ENCODE assay signal across 24 cellular contexts in the genomic region with DNA sequence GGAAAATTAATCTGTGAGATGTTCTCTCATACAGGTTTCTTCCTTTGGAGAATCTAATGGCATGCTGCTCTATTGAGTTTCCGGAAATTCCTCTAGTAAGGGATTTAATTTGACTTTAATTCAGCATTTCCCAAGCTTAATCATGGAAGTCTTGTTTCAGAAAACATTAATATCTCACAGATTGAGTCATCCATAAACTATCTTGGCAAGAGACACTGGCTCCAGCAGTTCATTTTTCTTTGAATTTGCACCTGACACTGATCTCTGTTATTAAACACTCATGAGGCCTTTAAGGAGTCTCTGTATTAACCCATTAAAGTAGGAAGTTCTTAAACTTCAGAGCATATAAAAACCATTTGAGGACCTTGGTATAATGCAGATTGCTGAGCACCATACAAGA. TPM values are rescaled to one million over a fixed set of nuclear protein-coding genes. Genes with fewer than 3 reads are reported as not detected.
DNase-seq lines count a peak whose midpoint lies in the region; ATAC-seq lines count a peak whose summit lies in the region.
"Had no signal": no experiment of that assay in that cellular context is flagged by ENCODE, and none has a peak within 500 bp of the region (broad histone marks: within the 10 kb centered on the region; RNA-seq: fewer than 3 reads in every experiment).

No MANE protein-coding gene starts in this region.

- H2BK12ac ChIP-seq in mesenchymal stem cell (ENCODE audit: low read length in 2 of 2), result no peak overlapping the region

- no peak overlapping the region for H2BK5ac ChIP-seq in mesenchymal stem cell (ENCODE audit: low read depth, low read length, poor library complexity, severe bottlenecking)

- H2BK15ac ChIP-seq in mesenchymal stem cell (ENCODE audit: low read depth, poor library complexity, severe bottlenecking), result no peak overlapping the region

- H2AFZ ChIP-seq in mesenchymal stem cell (ENCODE audit: low read depth, low read length), result no peak overlapping the region

- H4K91ac ChIP-seq in mesenchymal stem cell (ENCODE audit: low read length), result no peak overlapping the region

- ATAC-seq in GM21528 (IDR thresholded peaks at IDR 0.05; ENCODE audit: low FRiP score, unreplicated experiment) (no peak), GM21423 (IDR thresholded peaks at IDR 0.05; ENCODE audit: unreplicated experiment) (no peak), GM21515 (IDR thresholded peaks at IDR 0.05; ENCODE audit: unreplicated experiment) (no peak)
- ATAC-seq: activated T-helper 17 cell treated with anti-CD3 and anti-CD28 coated beads, Interleukin-2, amount 50 U/mL, for 72 hours; CD8-positive, alpha-beta T cell; stimulated activated naive CD8-positive, alpha-beta T cell treated with anti-CD3 and anti-CD28 coated beads, Interleukin-15, amount 100 ng/mL, for 72 hours; upper lobe of right lung had no signal

- H3K14ac ChIP-seq in mesenchymal stem cell (ENCODE audit: low read length in 2 of 2), result no peak overlapping the region

- no peak overlapping the region for H4K8ac ChIP-seq in mesenchymal stem cell (ENCODE audit: low read length)

- H3K4ac ChIP-seq in mesenchymal stem cell (ENCODE audit: low read depth in 1 of 2, low read length in 2 of 2), result no peak overlapping the region

- H3K9me3 ChIP-seq in mesenchymal stem cell (ENCODE audit: control insufficient read depth, low read length), result no peaks in the 10 kb centered on the region
- H3K9me3 ChIP-seq: adrenal gland, ovary, sigmoid colon, upper lobe of right lung had no signal

- H3K4me3 ChIP-seq in mesenchymal stem cell (ENCODE audit: insufficient read depth in 1 of 2, low read depth in 1 of 2, low read length in 2 of 2), result no peak overlapping the region
- H3K4me3 ChIP-seq: adrenal gland, ovary, sigmoid colon, upper lobe of right lung had no signal

- H2AK5ac ChIP-seq in mesenchymal stem cell (ENCODE audit: low read length, severe bottlenecking), result no peak overlapping the region

- no peaks in the 10 kb centered on the region for H3K36me3 ChIP-seq in mesenchymal stem cell (ENCODE audit: control insufficient read depth in 1 of 2, insufficient read depth in 2 of 2, low read depth in 1 of 2, low read length in 2 of 2)
- H3K36me3 ChIP-seq: adrenal gland, ovary, sigmoid colon, upper lobe of right lung had no signal

- no peak overlapping the region for H3K9ac ChIP-seq in mesenchymal stem cell (ENCODE audit: low read length)

- no peaks in the 10 kb centered on the region for H3K79me1 ChIP-seq in mesenchymal stem cell (replicated peaks; ENCODE audit: low read length, poor library complexity, severe bottlenecking)

- no peak overlapping the region for H3K23ac ChIP-seq in mesenchymal stem cell (ENCODE audit: low read length in 2 of 2)

- H3K27me3 ChIP-seq in mesenchymal stem cell (ENCODE audit: control insufficient read depth in 1 of 2, insufficient read depth in 1 of 2, low read length in 2 of 2), result no peaks in the 10 kb centered on the region
- H3K27me3 ChIP-seq: adrenal gland, ovary, sigmoid colon had no signal

- H3K4me1 ChIP-seq in mesenchymal stem cell (ENCODE audit: control insufficient read depth, insufficient read depth, low read depth, low read length), result peaks cover 4% of the 10 kb centered on the region
- H3K4me1 ChIP-seq: upper lobe of right lung had no signal

- WGBS in mesenchymal stem cell, result 83% methylated on average over 1 of the region's 1 CpG

- H3K18ac ChIP-seq in mesenchymal stem cell (ENCODE audit: low read depth in 1 of 2, low read length in 2 of 2), result no peak overlapping the region

- no peak overlapping the region for H2BK120ac ChIP-seq in mesenchymal stem cell (ENCODE audit: low read depth, low read length)

- DNase-seq in AG08396 (ENCODE audit: low spot score), result peak; percentile 23
- peak; percentile 91 for DNase-seq in NCI-H226
- DNase-seq in dermis blood vessel endothelial cell, result peak; percentile 14
- no peak for DNase-seq in mesenchymal stem cell
- no peak for DNase-seq in foreskin melanocyte
- DNase-seq: activated CD4-positive, CD25-positive, alpha-beta regulatory T cell; adrenal gland; CD8-positive, alpha-beta T cell; hypothalamus; MV-4-11; NCI-H187 treated with DMSO at 0.1 percent for 48 hours; NCI-H510A treated with DMSO at 0.1 percent for 48 hours; ovary; SHP77 treated with DMSO at 0.1 percent for 48 hours; sigmoid colon; stimulated activated CD4-positive, alpha-beta T cell treated with anti-CD3 and anti-CD28 coated beads, Interleukin-1b, Interleukin-23, amount 100 ng/mL, for 48 hours; stimulated activated naive CD8-positive, alpha-beta T cell treated with anti-CD3 and anti-CD28 coated beads, Interleukin-15, amount 100 ng/mL, for 72 hours; T-helper 2 cell; upper lobe of right lung had no signal

- H3K27ac ChIP-seq in mesenchymal stem cell (ENCODE audit: low read length, poor library complexity, severe bottlenecking), result peak overlapping the region; percentile 65
- H3K27ac ChIP-seq: epithelial cell of prostate, ovary, sigmoid colon, upper lobe of right lung had no signal

- H3K4me2 ChIP-seq in mesenchymal stem cell (ENCODE audit: low read length, poor library complexity, severe bottlenecking), result no peak overlapping the region

RNA-seq across cellular contexts. Expression of a gene that starts 3.7 kb away (rescaled TPM):
- total RNA-seq in dermis blood vessel endothelial cell, result 8.5 and 8.8 TPM in 2 replicates
- 0.25 TPM for polyA plus RNA-seq in mesenchymal stem cell (2013, experiment 1 of 2)
- polyA plus RNA-seq in mesenchymal stem cell (2013, experiment 2 of 2), result 0.30 TPM
- total RNA-seq: CD8-positive, alpha-beta T cell had no signal

Comparison
In these comparisons a context has a peak if more than half of its experiments do, and no peak if none do; other contexts are left out.
1. DNase-seq: peak in AG08396 (single experiment), NCI-H226 (single experiment) and dermis blood vessel endothelial cell (single experiment); none in mesenchymal stem cell (single experiment) and foreskin melanocyte (single experiment).